In genomic region chr2:217966399-217967068, GRCh38 we compare ENCODE assay signal across 14 cellular contexts. TPM values are rescaled to one million over a fixed set of nuclear protein-coding genes. Genes with fewer than 3 reads are reported as not detected.
DNase-seq lines count a peak whose midpoint lies in the region; ATAC-seq and TF ChIP-seq lines count a peak whose summit lies in the region.
"Had no signal": no experiment of that assay in that cellular context is flagged by ENCODE, and none has a peak within 500 bp of the region (broad histone marks: within the 10 kb centered on the region; RNA-seq: fewer than 3 reads in every experiment).

No MANE protein-coding gene starts in this region.

- intact Hi-C loops in right cardiac atrium (cut with DNase I) (no loop called here), sciatic nerve (cut with DNase I) (no loop called here)

- H3K4me1 ChIP-seq in right cardiac atrium (ENCODE audit: control insufficient read depth, insufficient read depth, low read length) = peaks cover 13% of the 10 kb centered on the region

- H3K27me3 ChIP-seq in brain microvascular endothelial cell (replicated peaks) (no peaks in the 10 kb centered on the region), right cardiac atrium (ENCODE audit: control insufficient read depth, insufficient read depth) (no peaks in the 10 kb centered on the region)

- no peaks in the 10 kb centered on the region for H3K9me3 ChIP-seq in right cardiac atrium (ENCODE audit: control insufficient read depth, low read length)

- H3K36me3 ChIP-seq in brain microvascular endothelial cell (replicated peaks) = no peaks in the 10 kb centered on the region

- in situ Hi-C loops in brain microvascular endothelial cell (cut with HindIII; ENCODE audit: low pct_ligation_motif_present, low sequenced_read_pairs) = no loop called here

- WGBS in right cardiac atrium = 75% methylated on average over 10 of the region's 10 CpGs

- no peak overlapping the region for H3K4me3 ChIP-seq in brain microvascular endothelial cell (ENCODE audit: low read depth, low read length)
- no peak overlapping the region for H3K4me3 ChIP-seq in right cardiac atrium (ENCODE audit: low read length)
- H3K4me3 ChIP-seq: SK-N-MC had no signal

- TF ChIP-seq CTCF in brain microvascular endothelial cell (IDR thresholded peaks at IDR 0.05; ENCODE audit: low read depth, low read length, missing control alignments) = no peak

- ATAC-seq in right cardiac atrium = peak; percentile 14 to 24
- ATAC-seq in sciatic nerve = peak; percentile 34
- no peak for ATAC-seq in HG02623 (IDR thresholded peaks at IDR 0.05; ENCODE audit: unreplicated experiment)
- ATAC-seq: natural killer cell had no signal

- DNase-seq in EH (ENCODE audit: low read depth) (peak; percentile 40), brain microvascular endothelial cell (peak; percentile 12), right cardiac atrium (no peak), sciatic nerve (ENCODE audit: low spot score) (no peak), mucosa of gallbladder (ENCODE audit: low spot score) (no peak), COLO829 (ENCODE audit: low spot score) (no peak)
- no peak for DNase-seq in activated effector memory CD4-positive, alpha-beta T cell treated with Interleukin-2 at 50 U/mL for 16 hours
- DNase-seq: activated CD4-positive, CD25-positive, alpha-beta regulatory T cell; activated T-cell treated with anti-CD3 and anti-CD28 coated beads for 4 hours; AML-193; natural killer cell had no signal

- H3K27ac ChIP-seq in brain microvascular endothelial cell (no peak overlapping the region), right cardiac atrium (ENCODE audit: low read length) (no peak overlapping the region)
- H3K27ac ChIP-seq: SK-N-MC had no signal

RNA-seq across cellular contexts. Expression of gene TNS1, which starts 36.3 kb away (rescaled TPM):
- total RNA-seq in right cardiac atrium (100 to 1,000 TPM; 442 to 647 (median 536) TPM), sciatic nerve (703 TPM), mucosa of gallbladder (469 TPM)
- polyA plus RNA-seq in right cardiac atrium = 243 TPM
- polyA plus RNA-seq: IgD-negative memory B cell had no signal

Comparison
In these comparisons a context has a peak if more than half of its experiments do, and no peak if none do; other contexts are left out.
1. DNase-seq: peak in EH (single experiment) and brain microvascular endothelial cell (single experiment); none in right cardiac atrium (0 of 3), sciatic nerve (single experiment), activated effector memory CD4-positive, alpha-beta T cell treated with Interleukin-2 at 50 U/mL for 16 hours (single experiment), mucosa of gallbladder (single experiment) and COLO829 (single experiment).